ENCODE assay signal across 12 cellular contexts in genomic region chr7:44187636-44188416, GRCh38. TPM values are rescaled to one million over a fixed set of nuclear protein-coding genes. Genes with fewer than 3 reads are reported as not detected.
"Had no signal": no experiment of that assay in that cellular context is flagged by ENCODE, and none has a peak within 500 bp of the region (broad histone marks: within the 10 kb centered on the region; RNA-seq: fewer than 3 reads in every experiment).

No MANE protein-coding gene starts in this region.

- H3K27ac Mint-ChIP-seq: activated naive CD4-positive, alpha-beta T cell treated with anti-CD3 and anti-CD28 coated beads, Interleukin-2, amount 10 ng/mL, durations not matched to agents 7 days and 5 days; activated T-helper 2 cell treated with anti-CD3 and anti-CD28 coated beads, Interferon-gamma antibody, Interleukin-2, Interleukin-4, amounts not matched to agents 10 μg/mL and 5 μg/mL and 100 μg/mL, durations not matched to agents 14 hours and 24 hours and 36 hours; effector memory CD8-positive, alpha-beta T cell; naive thymus-derived CD4-positive, alpha-beta T cell; stimulated activated memory B cell treated with anti-CD40 and anti-IgM and Interleukin-4, amounts not matched to agents 10 μg/mL and 1 μg/mL and 100 μg/mL, for 72 hours; T-helper 17 cell had no signal

- H3K4me1 ChIP-seq: transverse colon had no signal

- H3K36me3 ChIP-seq: transverse colon had no signal

- H3K9me3 Mint-ChIP-seq: activated T-helper 2 cell treated with anti-CD3 and anti-CD28 coated beads, Interferon-gamma antibody, Interleukin-2, Interleukin-4, amounts not matched to agents 10 μg/mL and 5 μg/mL and 100 μg/mL, durations not matched to agents 14 hours and 24 hours and 36 hours; effector memory CD8-positive, alpha-beta T cell; stimulated activated memory B cell treated with anti-CD40 and anti-IgM and Interleukin-4, amounts not matched to agents 10 μg/mL and 1 μg/mL and 100 μg/mL, for 72 hours had no signal

- H3K36me3 Mint-ChIP-seq: activated naive CD4-positive, alpha-beta T cell treated with anti-CD3 and anti-CD28 coated beads, Interleukin-2, amount 10 ng/mL, durations not matched to agents 7 days and 5 days; stimulated activated memory B cell treated with anti-CD40 and anti-IgM and Interleukin-4, amounts not matched to agents 10 μg/mL and 1 μg/mL and 100 μg/mL, for 72 hours had no signal

- H3K4me3 ChIP-seq: skin epidermis, transverse colon had no signal

- ATAC-seq: effector memory CD8-positive, alpha-beta T cell; naive thymus-derived CD4-positive, alpha-beta T cell; stimulated activated memory B cell treated with anti-CD40 and anti-IgM and Interleukin-4, amounts not matched to agents 10 μg/mL and 1 μg/mL and 100 μg/mL, for 72 hours; T-helper 17 cell had no signal

- H3K27ac ChIP-seq: skin epidermis, transverse colon had no signal

- DNase-seq: activated CD4-positive, CD25-positive, alpha-beta regulatory T cell; activated naive CD4-positive, alpha-beta T cell treated with anti-CD3 and anti-CD28 coated beads, Interleukin-2, amount 10 ng/mL, durations not matched to agents 7 days and 5 days; effector memory CD8-positive, alpha-beta T cell; naive thymus-derived CD4-positive, alpha-beta T cell; T-helper 17 cell; transverse colon had no signal

- H3K4me3 Mint-ChIP-seq: activated naive CD4-positive, alpha-beta T cell treated with anti-CD3 and anti-CD28 coated beads, Interleukin-2, amount 10 ng/mL, durations not matched to agents 7 days and 5 days; effector memory CD8-positive, alpha-beta T cell; naive thymus-derived CD4-positive, alpha-beta T cell; stimulated activated memory B cell treated with anti-CD40 and anti-IgM and Interleukin-4, amounts not matched to agents 10 μg/mL and 1 μg/mL and 100 μg/mL, for 72 hours; T-helper 17 cell had no signal

- H3K4me1 Mint-ChIP-seq: activated naive CD4-positive, alpha-beta T cell treated with anti-CD3 and anti-CD28 coated beads, Interleukin-2, amount 10 ng/mL, durations not matched to agents 7 days and 5 days; naive thymus-derived CD4-positive, alpha-beta T cell had no signal

RNA-seq across cellular contexts. Expression of gene MYL7, which starts 46.7 kb away (rescaled TPM):
- total RNA-seq: activated T-helper 2 cell treated with anti-CD3 and anti-CD28 coated beads, Interferon-gamma antibody, Interleukin-2, Interleukin-4, amounts not matched to agents 10 μg/mL and 5 μg/mL and 100 μg/mL, durations not matched to agents 14 hours and 24 hours and 36 hours; lower leg skin; naive thymus-derived CD4-positive, alpha-beta T cell; omental fat pad; subcutaneous adipose tissue; T-helper 17 cell; transverse colon had no signal
- polyA plus RNA-seq: naive thymus-derived CD4-positive, alpha-beta T cell had no signal
